11 cellular contexts compared by ENCODE assay signal in the genomic region with DNA sequence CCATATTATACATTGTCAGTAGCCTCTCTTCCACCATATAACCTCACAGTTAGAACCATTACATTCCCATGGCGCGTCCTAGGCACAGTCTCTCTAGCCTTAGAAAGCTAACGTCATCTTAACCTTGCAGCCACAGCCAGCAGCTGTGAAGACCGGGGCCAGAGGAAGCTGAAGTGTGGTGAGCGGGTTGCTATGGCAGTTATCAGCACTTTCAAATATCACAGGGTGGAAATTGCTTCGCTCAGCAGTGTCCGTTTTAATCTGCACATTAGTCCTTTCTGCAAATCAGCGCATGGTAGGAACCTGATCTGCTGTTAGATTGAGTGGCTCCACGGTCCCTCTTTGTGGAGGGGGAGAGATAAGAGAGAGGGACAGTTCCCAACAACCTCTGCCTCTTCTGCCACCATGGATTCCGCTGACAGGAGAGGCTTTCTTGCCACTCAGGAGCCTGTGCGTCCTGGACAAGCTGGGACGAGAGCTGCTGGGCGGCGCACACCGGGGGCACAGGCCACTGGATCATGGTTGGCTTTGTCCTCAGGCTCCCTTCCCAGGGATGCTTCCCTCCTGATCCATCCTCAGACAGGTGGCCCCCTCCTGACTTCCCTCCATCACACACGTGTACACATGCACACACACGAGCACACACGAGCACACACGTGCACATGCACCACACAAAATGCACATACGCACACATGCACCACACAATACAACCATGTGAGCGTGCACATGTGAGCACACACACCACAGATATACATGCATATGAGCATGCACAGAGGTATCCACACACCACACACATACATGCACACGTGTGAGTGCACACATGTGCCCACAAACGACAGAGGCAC.
A peak's percentile ranks its signal among the peaks of the same experiment; 100 is the strongest.
DNase-seq lines count a peak whose midpoint lies in the region; ATAC-seq and TF ChIP-seq lines count a peak whose summit lies in the region.
"Had no signal": no experiment of that assay in that cellular context is flagged by ENCODE, and none has a peak within 500 bp of the region (broad histone marks: within the 10 kb centered on the region; RNA-seq: fewer than 3 reads in every experiment).

No MANE protein-coding gene starts in this region.

- H3K9me3 Mint-ChIP-seq in chondrocyte (ENCODE audit: low read depth) (peaks cover 13% of the 10 kb centered on the region), glutamatergic neuron (ENCODE audit: unreplicated experiment) (peaks cover 4% of the 10 kb centered on the region)

- H2AK9ac ChIP-seq in IMR-90 (replicated peaks; ENCODE audit: low read depth, low read length, poor library complexity), result no peak overlapping the region

- peaks cover 38% of the 10 kb centered on the region for H3K9me3 ChIP-seq in BLaER1
- peaks cover 6% of the 10 kb centered on the region for H3K9me3 ChIP-seq in IMR-90 (ENCODE audit: control insufficient read depth, insufficient read depth, low read length)

- no peak overlapping the region for H4K91ac ChIP-seq in IMR-90 (ENCODE audit: insufficient read depth, low read depth, low read length)

- H3K4me3 Mint-ChIP-seq in chondrocyte (ENCODE audit: unreplicated experiment), result no peak overlapping the region
- H3K4me3 Mint-ChIP-seq in glutamatergic neuron (ENCODE audit: unreplicated experiment), result no peak overlapping the region
- H3K4me3 Mint-ChIP-seq: CD14-positive monocyte had no signal

- TF ChIP-seq POLR2A in IMR-90 (IDR thresholded peaks at IDR 0.05; ENCODE audit: low read depth, low read length), result no peak

- peak overlapping the region; percentile 48 for H3K4me3 ChIP-seq in BLaER1
- no peak overlapping the region for H3K4me3 ChIP-seq in IMR-90 (ENCODE audit: insufficient read depth, low read depth, low read length)
- H3K4me3 ChIP-seq: esophagus squamous epithelium had no signal

- H3K27me3 Mint-ChIP-seq in chondrocyte (ENCODE audit: low read depth), result peaks cover 4% of the 10 kb centered on the region
- H3K27me3 Mint-ChIP-seq in glutamatergic neuron (ENCODE audit: unreplicated experiment), result no peaks in the 10 kb centered on the region

- no peak overlapping the region for H2BK20ac ChIP-seq in IMR-90 (ENCODE audit: low read depth, low read length)

- BruUV-seq in IMR-90 (replicated peaks; lab: Mats Ljungman, UMichigan), result no TSS peak

- peaks cover 7% of the 10 kb centered on the region for H3K36me3 Mint-ChIP-seq in chondrocyte (ENCODE audit: low read depth)
- peaks cover 22% of the 10 kb centered on the region for H3K36me3 Mint-ChIP-seq in glutamatergic neuron (ENCODE audit: unreplicated experiment)
- H3K36me3 Mint-ChIP-seq: CD14-positive monocyte had no signal

- no peak overlapping the region for H3K27ac Mint-ChIP-seq in chondrocyte (ENCODE audit: unreplicated experiment)
- no peak overlapping the region for H3K27ac Mint-ChIP-seq in glutamatergic neuron (ENCODE audit: unreplicated experiment)
- H3K27ac Mint-ChIP-seq: CD14-positive monocyte had no signal

- H3K27me3 ChIP-seq in BLaER1 (no peaks in the 10 kb centered on the region), IMR-90 (ENCODE audit: control insufficient read depth, insufficient read depth, low read length) (peaks cover 5% of the 10 kb centered on the region; the same call in 1 of the 2 replicates), foreskin keratinocyte (no peaks in the 10 kb centered on the region)
- H3K27me3 ChIP-seq: esophagus squamous epithelium had no signal

- peak overlapping the region; percentile 32 for H2AFZ ChIP-seq in IMR-90 (replicated peaks; ENCODE audit: low read length, poor library complexity)

- no peak for TF ChIP-seq RAD21 in IMR-90 (IDR thresholded peaks at IDR 0.05; ENCODE audit: low read length)

- no peak overlapping the region for H3K56ac ChIP-seq in IMR-90 (ENCODE audit: extremely low read depth, insufficient read depth, low read length)

- dilution Hi-C loops in IMR-90 (cut with HindIII; ENCODE audit: low sequenced_read_pairs, unreplicated experiment), result no loop called here

- in situ Hi-C loops in IMR-90 (cut with MboI; ENCODE audit: low sequenced_read_pairs), result no loop called here

- no peak for TF ChIP-seq CTCF in IMR-90 (conservative IDR thresholded peaks at IDR 0.05; ENCODE audit: low read depth, low read length)
- TF ChIP-seq CTCF in chondrocyte (IDR thresholded peaks at IDR 0.05), result no peak
- TF ChIP-seq CTCF in foreskin keratinocyte (conservative IDR thresholded peaks at IDR 0.05), result no peak
- TF ChIP-seq CTCF in glutamatergic neuron (IDR thresholded peaks at IDR 0.05; ENCODE audit: partially characterized antibody, unreplicated experiment), result no peak

- 64% methylated on average over 12 of the region's 23 CpGs; no CpG with 5 or more reads in 1 of the 2 experiments for WGBS in IMR-90 (ENCODE audit: extremely low coverage in 2 of 2, insufficient read length in 1 of 2), 2 experiments

- H3K4me1 ChIP-seq in BLaER1 (peaks cover 74% of the 10 kb centered on the region), IMR-90 (ENCODE audit: control insufficient read depth, insufficient read depth, low read length) (no peaks in the 10 kb centered on the region), foreskin keratinocyte (no peaks in the 10 kb centered on the region)

- H3K18ac ChIP-seq in IMR-90 (ENCODE audit: low read depth, low read length), result no peak overlapping the region

- H2BK120ac ChIP-seq in IMR-90 (ENCODE audit: low read depth, low read length), result no peak overlapping the region

- H2AK5ac ChIP-seq in IMR-90 (ENCODE audit: low read depth, low read length), result no peak overlapping the region

- H3K9ac ChIP-seq in BLaER1, result peak overlapping the region; percentile 21; the same call in 1 of the 2 replicates
- H3K9ac ChIP-seq in IMR-90 (ENCODE audit: low read depth, low read length), result no peak overlapping the region

- POLR2A ChIA-PET in IMR-90 (lab: Charles Lee; ENCODE audit: unreplicated experiment), result no interaction called here

- CTCF ChIA-PET in IMR-90 (lab: Yijun Ruan, JAX), result no interaction called here

- intact Hi-C loops in IMR-90 (cut with micrococcal nuclease), result no loop called here

- no peak overlapping the region for H2BK5ac ChIP-seq in IMR-90 (ENCODE audit: low read depth, low read length, poor library complexity, severe bottlenecking)

- no peak overlapping the region for H3K4ac ChIP-seq in IMR-90 (ENCODE audit: low read depth, low read length)

- H4K20me1 ChIP-seq in BLaER1, result no peaks in the 10 kb centered on the region
- no peaks in the 10 kb centered on the region for H4K20me1 ChIP-seq in IMR-90 (ENCODE audit: insufficient read depth, low read length)

- ATAC-seq in IMR-90 (ENCODE audit: low read depth) (no peak), GM19455 (IDR thresholded peaks at IDR 0.05; ENCODE audit: unreplicated experiment) (no peak), foreskin keratinocyte (no peak)

- H3K4me1 Mint-ChIP-seq in chondrocyte (ENCODE audit: low read depth) (no peaks in the 10 kb centered on the region), glutamatergic neuron (ENCODE audit: low read depth, unreplicated experiment) (peaks cover 5% of the 10 kb centered on the region)
- H3K4me1 Mint-ChIP-seq: CD14-positive monocyte had no signal

- no peak overlapping the region for H4K5ac ChIP-seq in IMR-90 (ENCODE audit: low read depth, low read length)

- peak; percentile 3 for DNase-seq in IMR-90
- peak; percentile 62 for DNase-seq in chondrocyte (ENCODE audit: low spot score)
- DNase-seq in lung microvascular endothelial cell (ENCODE audit: low read depth in 2 of 2), result peak; percentile 40 to 76
- DNase-seq in foreskin keratinocyte, result no peak
- no peak for DNase-seq in glutamatergic neuron
- no peak for DNase-seq in NCI-H748 (lab: John Stamatoyannopoulos, UW; ENCODE audit: unreplicated experiment)
- DNase-seq: esophagus squamous epithelium, NCI-H2107 had no signal

- H3K23ac ChIP-seq in IMR-90 (ENCODE audit: low read depth, low read length), result no peak overlapping the region

- H3K14ac ChIP-seq in IMR-90 (replicated peaks; ENCODE audit: low read depth, low read length), result no peak overlapping the region

- H4K8ac ChIP-seq in IMR-90 (ENCODE audit: low read depth in 2 of 2, low read length in 2 of 2), result no peak overlapping the region

- H3K27ac ChIP-seq in BLaER1 (peak overlapping the region; percentile 69), IMR-90 (ENCODE audit: insufficient read depth, low read length) (no peak overlapping the region), foreskin keratinocyte (no peak overlapping the region)

- H3K4me2 ChIP-seq in BLaER1 (peak overlapping the region; percentile 94), IMR-90 (ENCODE audit: low read depth, low read length) (no peak overlapping the region)

- H3K36me3 ChIP-seq in BLaER1, result no peaks in the 10 kb centered on the region
- no peaks in the 10 kb centered on the region for H3K36me3 ChIP-seq in IMR-90 (ENCODE audit: control insufficient read depth, insufficient read depth, low read length)
- H3K36me3 ChIP-seq: esophagus squamous epithelium had no signal

- H2BK15ac ChIP-seq in IMR-90 (ENCODE audit: low read depth, low read length), result no peak overlapping the region

- no peaks in the 10 kb centered on the region for H3K79me1 ChIP-seq in IMR-90 (ENCODE audit: low read depth in 1 of 2, low read length in 2 of 2)

- no peaks in the 10 kb centered on the region for H3K9me1 ChIP-seq in IMR-90 (ENCODE audit: insufficient read depth, low read length)

TF ChIP-seq in IMR-90, 13 proteins besides CTCF, POLR2A, EP300 and RAD21:
- TF ChIP-seq SMC3 (IDR thresholded peaks at IDR 0.05; ENCODE audit: low read depth, low read length) (no peak), BHLHE40 (IDR thresholded peaks at IDR 0.05; ENCODE audit: low read depth, low read length) (no peak), FOS (IDR thresholded peaks at IDR 0.05; ENCODE audit: low read depth, low read length) (no peak), MAFK (IDR thresholded peaks at IDR 0.05; ENCODE audit: low read depth, low read length) (peak; percentile 53)

Comparison
In these comparisons a context has a peak if more than half of its experiments do, and no peak if none do; other contexts are left out.
1. DNase-seq: peak in IMR-90 (single experiment), chondrocyte (single experiment) and lung microvascular endothelial cell (2 of 2); none in foreskin keratinocyte (0 of 2), glutamatergic neuron (single experiment) and NCI-H748 (single experiment).